Comparison of ENCODE assay signal across 8 cellular contexts in genomic region chr17:2215616-2216364, GRCh38.
A peak's percentile ranks its signal among the peaks of the same experiment; 100 is the strongest.
DNase-seq lines count a peak whose midpoint lies in the region; ATAC-seq and TF ChIP-seq lines count a peak whose summit lies in the region.

No MANE protein-coding gene starts in this region.

- no peaks in the 10 kb centered on the region for H3K27me3 ChIP-seq in lung (ENCODE audit: control insufficient read depth, insufficient read depth)

- peaks cover 14 to 24% of the 10 kb centered on the region in 2 donors for H3K4me1 ChIP-seq in lung (ENCODE audit: control insufficient read depth in 2 of 2, insufficient read depth in 2 of 2, low read length in 2 of 2)

- no peaks in the 10 kb centered on the region for H3K9me3 Mint-ChIP-seq in central memory CD8-positive, alpha-beta T cell

- H3K27ac ChIP-seq in lung (ENCODE audit: low read depth in 1 of 2, low read length in 1 of 2): peak overlapping the region; percentile 90 to 93

- peak; percentile 87 for ATAC-seq in HG03280 (IDR thresholded peaks at IDR 0.05; ENCODE audit: unreplicated experiment)
- ATAC-seq in central memory CD8-positive, alpha-beta T cell (replicated peaks; ENCODE audit: extremely low read depth, poor library complexity, severe bottlenecking): peak; percentile 99
- peak; percentile 35 for ATAC-seq in lung (ENCODE audit: insufficient read depth, low FRiP score)

- peak overlapping the region; percentile 95 for H3K27ac Mint-ChIP-seq in central memory CD8-positive, alpha-beta T cell (ENCODE audit: low read depth)

- no peak overlapping the region for H3K4me3 ChIP-seq in lung

- H3K4me3 Mint-ChIP-seq in central memory CD8-positive, alpha-beta T cell: peak overlapping the region; percentile 66

- peaks cover 5% of the 10 kb centered on the region for H3K36me3 Mint-ChIP-seq in central memory CD8-positive, alpha-beta T cell (ENCODE audit: insufficient read depth)

- peaks cover 0 to 3% of the 10 kb centered on the region in 2 donors for H3K36me3 ChIP-seq in lung (ENCODE audit: control insufficient read depth in 2 of 2, insufficient read depth in 2 of 2, low read length in 2 of 2)

- WGBS in lung, 2 donors: 14 to 23% methylated on average over 18 of the region's 18 CpGs

- no peak for TF ChIP-seq CTCF in lung (IDR thresholded peaks at IDR 0.05; ENCODE audit: control extremely low read depth, extremely low read depth)

- no peaks in the 10 kb centered on the region for H3K27me3 Mint-ChIP-seq in central memory CD8-positive, alpha-beta T cell

- H3K4me1 Mint-ChIP-seq in central memory CD8-positive, alpha-beta T cell: peaks cover 47% of the 10 kb centered on the region

- H3K9me3 ChIP-seq in lung (ENCODE audit: control insufficient read depth in 2 of 2, insufficient read depth in 1 of 2, low read length in 1 of 2): no peaks in the 10 kb centered on the region

- DNase-seq in NCI-H2227 (lab: John Stamatoyannopoulos, UW; ENCODE audit: unreplicated experiment): peak; percentile 6
- no peak for DNase-seq in NCI-H2227 treated with DMSO at 0.1 percent for 48 hours (lab: John Stamatoyannopoulos, UW)
- DNase-seq in activated CD4-positive, CD25-positive, alpha-beta regulatory T cell treated with anti-CD3 and anti-CD28 coated beads, Interleukin-2, amount 50 U/mL, for 16 hours (ENCODE audit: low read depth, low spot score): peak; percentile 36
- peak; percentile 24 to 59 for DNase-seq in central memory CD8-positive, alpha-beta T cell (ENCODE audit: low spot score in 2 of 2)
- peak; percentile 49 for DNase-seq in lung (ENCODE audit: low spot score)
- DNase-seq in stimulated activated CD8-positive, alpha-beta memory T cell treated with anti-CD3 and anti-CD28 coated beads, Interleukin-4, amount 100 ng/mL, for 1 hour (ENCODE audit: low read depth in 2 of 2, low spot score in 1 of 2): peak; percentile 49
- no peak for DNase-seq in DMS79 (lab: John Stamatoyannopoulos, UW)

Comparison
In these comparisons a context has a peak if more than half of its experiments do, and no peak if none do; other contexts are left out.
1. DNase-seq: peak in NCI-H2227 (single experiment), activated CD4-positive, CD25-positive, alpha-beta regulatory T cell treated with anti-CD3 and anti-CD28 coated beads, Interleukin-2, amount 50 U/mL, for 16 hours (single experiment), central memory CD8-positive, alpha-beta T cell (2 of 2), lung (single experiment) and stimulated activated CD8-positive, alpha-beta memory T cell treated with anti-CD3 and anti-CD28 coated beads, Interleukin-4, amount 100 ng/mL, for 1 hour (2 of 2); none in NCI-H2227 treated with DMSO at 0.1 percent for 48 hours (single experiment) and DMS79 (single experiment).
2. ATAC-seq: peak in every context shown above with its lines; median percentile 99 in central memory CD8-positive, alpha-beta T cell; 87 in HG03280; 35 in lung.